Comparison of ENCODE assay signal across 1 cellular context in genomic region chr7:43260980-43261878, GRCh38.
TF ChIP-seq lines count a peak whose summit lies in the region.

No MANE protein-coding gene starts in this region.

TF ChIP-seq in GM12878, 131 proteins besides CTCF, POLR2A, EP300 and RAD21 (continued from another document):
- TF ChIP-seq ZNF592 (IDR thresholded peaks at IDR 0.05) (no peak), TBL1XR1 (IDR thresholded peaks at IDR 0.05; ENCODE audit: low read depth, low read length) (no peak), SMC3 (IDR thresholded peaks at IDR 0.05; ENCODE audit: borderline replicate concordance, low read length) (peak; percentile 84), MTA2 (IDR thresholded peaks at IDR 0.05; ENCODE audit: low read depth) (0 out of 2 replicates have a peak, but pooled peaks have one; percentile 18), ZSCAN29 (IDR thresholded peaks at IDR 0.05) (no peak), LARP7 (IDR thresholded peaks at IDR 0.05) (peak; percentile 31; the same call in 1 of the 2 replicates), SRF (IDR thresholded peaks at IDR 0.05; ENCODE audit: low read depth in 2 of 2, low read length in 2 of 2) (no peak), RBBP5 (conservative IDR thresholded peaks at IDR 0.05) (no peak), IKZF1 (conservative IDR thresholded peaks at IDR 0.05) (peak; percentile 22; the same call in 1 of the 2 replicates), CREM (IDR thresholded peaks at IDR 0.05; ENCODE audit: low read depth) (no peak), ESRRA (IDR thresholded peaks at IDR 0.05; ENCODE audit: low read length) (no peak), TCF3 (IDR thresholded peaks at IDR 0.05; ENCODE audit: borderline replicate concordance, insufficient read depth, low read depth, low read length) (no peak), MTA3 (IDR thresholded peaks at IDR 0.05; ENCODE audit: borderline replicate concordance, low read length) (no peak), TCF7 (IDR thresholded peaks at IDR 0.05; ENCODE audit: borderline replicate concordance) (no peak), IRF5 (IDR thresholded peaks at IDR 0.05; ENCODE audit: borderline replicate concordance) (no peak), JUND (IDR thresholded peaks at IDR 0.05; ENCODE audit: low read depth, low read length) (no peak), SUPT20H (IDR thresholded peaks at IDR 0.05; ENCODE audit: borderline replicate concordance, control insufficient read depth, low read depth, low read length) (no peak), FOXK2 (IDR thresholded peaks at IDR 0.05) (no peak), NR2F1 (conservative IDR thresholded peaks at IDR 0.05) (peak; percentile 47; the same call in 1 of the 2 replicates), PRDM15 (CRISPR knock-in tag; IDR thresholded peaks at IDR 0.05) (no peak), POLR2AphosphoS2 (IDR thresholded peaks at IDR 0.05; ENCODE audit: low read depth, low read length) (no peak), ASH2L (IDR thresholded peaks at IDR 0.05; ENCODE audit: borderline replicate concordance, low read depth) (no peak), CREB1 (IDR thresholded peaks at IDR 0.05; ENCODE audit: low read depth) (0 out of 2 replicates have a peak, but pooled peaks have one; percentile 26), HDAC6 (IDR thresholded peaks at IDR 0.05; ENCODE audit: unreplicated experiment) (no peak)
- TF ChIP-seq, protein P1, sequence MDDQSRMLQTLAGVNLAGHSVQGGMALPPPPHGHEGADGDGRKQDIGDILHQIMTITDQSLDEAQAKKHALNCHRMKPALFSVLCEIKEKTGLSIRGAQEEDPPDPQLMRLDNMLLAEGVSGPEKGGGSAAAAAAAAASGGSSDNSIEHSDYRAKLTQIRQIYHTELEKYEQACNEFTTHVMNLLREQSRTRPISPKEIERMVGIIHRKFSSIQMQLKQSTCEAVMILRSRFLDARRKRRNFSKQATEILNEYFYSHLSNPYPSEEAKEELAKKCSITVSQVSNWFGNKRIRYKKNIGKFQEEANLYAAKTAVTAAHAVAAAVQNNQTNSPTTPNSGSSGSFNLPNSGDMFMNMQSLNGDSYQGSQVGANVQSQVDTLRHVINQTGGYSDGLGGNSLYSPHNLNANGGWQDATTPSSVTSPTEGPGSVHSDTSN (IDR thresholded peaks at IDR 0.05; ENCODE audit: insufficient replicate concordance, low read depth, low read length) = no peak
- TF ChIP-seq, protein P2, sequence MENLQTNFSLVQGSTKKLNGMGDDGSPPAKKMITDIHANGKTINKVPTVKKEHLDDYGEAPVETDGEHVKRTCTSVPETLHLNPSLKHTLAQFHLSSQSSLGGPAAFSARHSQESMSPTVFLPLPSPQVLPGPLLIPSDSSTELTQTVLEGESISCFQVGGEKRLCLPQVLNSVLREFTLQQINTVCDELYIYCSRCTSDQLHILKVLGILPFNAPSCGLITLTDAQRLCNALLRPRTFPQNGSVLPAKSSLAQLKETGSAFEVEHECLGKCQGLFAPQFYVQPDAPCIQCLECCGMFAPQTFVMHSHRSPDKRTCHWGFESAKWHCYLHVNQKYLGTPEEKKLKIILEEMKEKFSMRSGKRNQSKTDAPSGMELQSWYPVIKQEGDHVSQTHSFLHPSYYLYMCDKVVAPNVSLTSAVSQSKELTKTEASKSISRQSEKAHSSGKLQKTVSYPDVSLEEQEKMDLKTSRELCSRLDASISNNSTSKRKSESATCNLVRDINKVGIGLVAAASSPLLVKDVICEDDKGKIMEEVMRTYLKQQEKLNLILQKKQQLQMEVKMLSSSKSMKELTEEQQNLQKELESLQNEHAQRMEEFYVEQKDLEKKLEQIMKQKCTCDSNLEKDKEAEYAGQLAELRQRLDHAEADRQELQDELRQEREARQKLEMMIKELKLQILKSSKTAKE (IDR thresholded peaks at IDR 0.05; ENCODE audit: low read depth, poor library complexity, severe bottlenecking) = no peak
- TF ChIP-seq, protein P3, sequence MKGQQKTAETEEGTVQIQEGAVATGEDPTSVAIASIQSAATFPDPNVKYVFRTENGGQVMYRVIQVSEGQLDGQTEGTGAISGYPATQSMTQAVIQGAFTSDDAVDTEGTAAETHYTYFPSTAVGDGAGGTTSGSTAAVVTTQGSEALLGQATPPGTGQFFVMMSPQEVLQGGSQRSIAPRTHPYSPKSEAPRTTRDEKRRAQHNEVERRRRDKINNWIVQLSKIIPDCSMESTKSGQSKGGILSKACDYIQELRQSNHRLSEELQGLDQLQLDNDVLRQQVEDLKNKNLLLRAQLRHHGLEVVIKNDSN (IDR thresholded peaks at IDR 0.05; ENCODE audit: borderline replicate concordance, extremely low read length, insufficient read depth, low read depth, low read length) = no peak
- TF ChIP-seq, protein P4, sequence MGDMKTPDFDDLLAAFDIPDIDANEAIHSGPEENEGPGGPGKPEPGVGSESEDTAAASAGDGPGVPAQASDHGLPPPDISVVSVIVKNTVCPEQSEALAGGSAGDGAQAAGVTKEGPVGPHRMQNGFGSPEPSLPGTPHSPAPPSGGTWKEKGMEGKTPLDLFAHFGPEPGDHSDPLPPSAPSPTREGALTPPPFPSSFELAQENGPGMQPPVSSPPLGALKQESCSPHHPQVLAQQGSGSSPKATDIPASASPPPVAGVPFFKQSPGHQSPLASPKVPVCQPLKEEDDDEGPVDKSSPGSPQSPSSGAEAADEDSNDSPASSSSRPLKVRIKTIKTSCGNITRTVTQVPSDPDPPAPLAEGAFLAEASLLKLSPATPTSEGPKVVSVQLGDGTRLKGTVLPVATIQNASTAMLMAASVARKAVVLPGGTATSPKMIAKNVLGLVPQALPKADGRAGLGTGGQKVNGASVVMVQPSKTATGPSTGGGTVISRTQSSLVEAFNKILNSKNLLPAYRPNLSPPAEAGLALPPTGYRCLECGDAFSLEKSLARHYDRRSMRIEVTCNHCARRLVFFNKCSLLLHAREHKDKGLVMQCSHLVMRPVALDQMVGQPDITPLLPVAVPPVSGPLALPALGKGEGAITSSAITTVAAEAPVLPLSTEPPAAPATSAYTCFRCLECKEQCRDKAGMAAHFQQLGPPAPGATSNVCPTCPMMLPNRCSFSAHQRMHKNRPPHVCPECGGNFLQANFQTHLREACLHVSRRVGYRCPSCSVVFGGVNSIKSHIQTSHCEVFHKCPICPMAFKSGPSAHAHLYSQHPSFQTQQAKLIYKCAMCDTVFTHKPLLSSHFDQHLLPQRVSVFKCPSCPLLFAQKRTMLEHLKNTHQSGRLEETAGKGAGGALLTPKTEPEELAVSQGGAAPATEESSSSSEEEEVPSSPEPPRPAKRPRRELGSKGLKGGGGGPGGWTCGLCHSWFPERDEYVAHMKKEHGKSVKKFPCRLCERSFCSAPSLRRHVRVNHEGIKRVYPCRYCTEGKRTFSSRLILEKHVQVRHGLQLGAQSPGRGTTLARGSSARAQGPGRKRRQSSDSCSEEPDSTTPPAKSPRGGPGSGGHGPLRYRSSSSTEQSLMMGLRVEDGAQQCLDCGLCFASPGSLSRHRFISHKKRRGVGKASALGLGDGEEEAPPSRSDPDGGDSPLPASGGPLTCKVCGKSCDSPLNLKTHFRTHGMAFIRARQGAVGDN (IDR thresholded peaks at IDR 0.05) = no peak
- TF ChIP-seq, protein P5, sequence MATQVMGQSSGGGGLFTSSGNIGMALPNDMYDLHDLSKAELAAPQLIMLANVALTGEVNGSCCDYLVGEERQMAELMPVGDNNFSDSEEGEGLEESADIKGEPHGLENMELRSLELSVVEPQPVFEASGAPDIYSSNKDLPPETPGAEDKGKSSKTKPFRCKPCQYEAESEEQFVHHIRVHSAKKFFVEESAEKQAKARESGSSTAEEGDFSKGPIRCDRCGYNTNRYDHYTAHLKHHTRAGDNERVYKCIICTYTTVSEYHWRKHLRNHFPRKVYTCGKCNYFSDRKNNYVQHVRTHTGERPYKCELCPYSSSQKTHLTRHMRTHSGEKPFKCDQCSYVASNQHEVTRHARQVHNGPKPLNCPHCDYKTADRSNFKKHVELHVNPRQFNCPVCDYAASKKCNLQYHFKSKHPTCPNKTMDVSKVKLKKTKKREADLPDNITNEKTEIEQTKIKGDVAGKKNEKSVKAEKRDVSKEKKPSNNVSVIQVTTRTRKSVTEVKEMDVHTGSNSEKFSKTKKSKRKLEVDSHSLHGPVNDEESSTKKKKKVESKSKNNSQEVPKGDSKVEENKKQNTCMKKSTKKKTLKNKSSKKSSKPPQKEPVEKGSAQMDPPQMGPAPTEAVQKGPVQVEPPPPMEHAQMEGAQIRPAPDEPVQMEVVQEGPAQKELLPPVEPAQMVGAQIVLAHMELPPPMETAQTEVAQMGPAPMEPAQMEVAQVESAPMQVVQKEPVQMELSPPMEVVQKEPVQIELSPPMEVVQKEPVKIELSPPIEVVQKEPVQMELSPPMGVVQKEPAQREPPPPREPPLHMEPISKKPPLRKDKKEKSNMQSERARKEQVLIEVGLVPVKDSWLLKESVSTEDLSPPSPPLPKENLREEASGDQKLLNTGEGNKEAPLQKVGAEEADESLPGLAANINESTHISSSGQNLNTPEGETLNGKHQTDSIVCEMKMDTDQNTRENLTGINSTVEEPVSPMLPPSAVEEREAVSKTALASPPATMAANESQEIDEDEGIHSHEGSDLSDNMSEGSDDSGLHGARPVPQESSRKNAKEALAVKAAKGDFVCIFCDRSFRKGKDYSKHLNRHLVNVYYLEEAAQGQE (IDR thresholded peaks at IDR 0.05; ENCODE audit: low read depth, low read length) = no peak
- TF ChIP-seq, protein P6, sequence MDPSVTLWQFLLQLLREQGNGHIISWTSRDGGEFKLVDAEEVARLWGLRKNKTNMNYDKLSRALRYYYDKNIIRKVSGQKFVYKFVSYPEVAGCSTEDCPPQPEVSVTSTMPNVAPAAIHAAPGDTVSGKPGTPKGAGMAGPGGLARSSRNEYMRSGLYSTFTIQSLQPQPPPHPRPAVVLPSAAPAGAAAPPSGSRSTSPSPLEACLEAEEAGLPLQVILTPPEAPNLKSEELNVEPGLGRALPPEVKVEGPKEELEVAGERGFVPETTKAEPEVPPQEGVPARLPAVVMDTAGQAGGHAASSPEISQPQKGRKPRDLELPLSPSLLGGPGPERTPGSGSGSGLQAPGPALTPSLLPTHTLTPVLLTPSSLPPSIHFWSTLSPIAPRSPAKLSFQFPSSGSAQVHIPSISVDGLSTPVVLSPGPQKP (IDR thresholded peaks at IDR 0.05; ENCODE audit: low read depth, low read length) = no peak
- TF ChIP-seq, protein P7, sequence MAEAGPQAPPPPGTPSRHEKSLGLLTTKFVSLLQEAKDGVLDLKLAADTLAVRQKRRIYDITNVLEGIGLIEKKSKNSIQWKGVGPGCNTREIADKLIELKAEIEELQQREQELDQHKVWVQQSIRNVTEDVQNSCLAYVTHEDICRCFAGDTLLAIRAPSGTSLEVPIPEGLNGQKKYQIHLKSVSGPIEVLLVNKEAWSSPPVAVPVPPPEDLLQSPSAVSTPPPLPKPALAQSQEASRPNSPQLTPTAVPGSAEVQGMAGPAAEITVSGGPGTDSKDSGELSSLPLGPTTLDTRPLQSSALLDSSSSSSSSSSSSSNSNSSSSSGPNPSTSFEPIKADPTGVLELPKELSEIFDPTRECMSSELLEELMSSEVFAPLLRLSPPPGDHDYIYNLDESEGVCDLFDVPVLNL (IDR thresholded peaks at IDR 0.05; ENCODE audit: low read depth, low read length) = no peak
